In the genomic region with DNA sequence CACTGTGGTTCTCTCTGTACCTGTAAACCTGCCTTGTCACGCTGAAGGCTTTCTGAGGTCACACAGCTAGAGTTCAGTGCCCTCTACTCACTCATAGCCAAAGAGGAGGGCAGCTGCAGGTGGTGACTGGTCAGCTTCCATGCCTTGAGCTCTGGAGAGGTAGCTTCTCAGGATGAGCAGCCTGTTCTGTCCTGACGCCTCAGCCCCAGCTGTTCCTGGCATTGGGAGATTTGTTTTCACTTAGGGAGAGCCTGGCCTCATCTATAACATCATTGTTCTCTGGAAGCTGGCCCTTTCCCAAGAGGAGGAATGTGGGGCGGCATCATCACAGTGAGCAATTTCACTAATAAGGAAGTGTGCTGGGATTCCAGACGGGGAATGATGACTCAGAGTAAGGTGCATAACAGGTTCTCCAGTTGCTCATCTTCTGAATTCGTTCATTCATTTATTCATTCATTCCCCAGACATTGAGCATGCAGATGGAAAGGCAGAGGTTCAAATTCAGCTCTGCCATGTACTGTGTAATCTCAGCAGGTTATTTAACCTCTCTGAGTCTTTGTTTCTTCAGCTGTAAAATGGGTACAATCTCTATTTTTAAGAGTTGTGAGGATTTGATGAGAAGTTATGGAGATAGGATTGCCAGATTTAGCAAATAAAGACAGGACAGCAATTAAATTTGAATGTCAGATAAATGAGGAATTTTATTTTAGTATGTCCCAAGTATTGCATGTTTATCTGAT, we compare ENCODE assay signal across 11 cellular contexts.
DNase-seq lines count a peak whose midpoint lies in the region; ATAC-seq and FAIRE-seq lines count a peak whose summit lies in the region.
"Had no signal": no experiment of that assay in that cellular context is flagged by ENCODE, and none has a peak within 500 bp of the region (broad histone marks: within the 10 kb centered on the region; RNA-seq: fewer than 3 reads in every experiment).

No MANE protein-coding gene starts in this region.

- in situ Hi-C loops in ACHN (cut with HindIII; ENCODE audit: low pct_ligation_motif_present, low pct_unique_long_range_greater_than_20kb, low sequenced_read_pairs): no loop called here

- H3K36me3 Mint-ChIP-seq in activated T-helper 17 cell treated with anti-CD3 and anti-CD28 coated beads, Interleukin-2, amount 50 U/mL, for 72 hours (ENCODE audit: low read depth): no peaks in the 10 kb centered on the region

- FAIRE-seq in HTR-8/SVneo (lab: Jason Lieb, UNC): peak; percentile 16

- H3K27ac Mint-ChIP-seq in activated T-helper 17 cell treated with anti-CD3 and anti-CD28 coated beads, Interleukin-2, amount 50 U/mL, for 72 hours: peak overlapping the region; percentile 5
- H3K27ac Mint-ChIP-seq: CD4-positive, alpha-beta T cell had no signal

- no peak overlapping the region for H3K4me3 Mint-ChIP-seq in activated T-helper 17 cell treated with anti-CD3 and anti-CD28 coated beads, Interleukin-2, amount 50 U/mL, for 72 hours
- H3K4me3 Mint-ChIP-seq: CD4-positive, alpha-beta T cell had no signal

- peaks cover 4% of the 10 kb centered on the region for H3K9me3 Mint-ChIP-seq in activated T-helper 17 cell treated with anti-CD3 and anti-CD28 coated beads, Interleukin-2, amount 50 U/mL, for 72 hours
- H3K9me3 Mint-ChIP-seq: CD4-positive, alpha-beta T cell had no signal

- H3K27me3 Mint-ChIP-seq in activated T-helper 17 cell treated with anti-CD3 and anti-CD28 coated beads, Interleukin-2, amount 50 U/mL, for 72 hours: no peaks in the 10 kb centered on the region
- H3K27me3 Mint-ChIP-seq: CD4-positive, alpha-beta T cell had no signal

- peaks cover 26% of the 10 kb centered on the region for H3K4me1 Mint-ChIP-seq in activated T-helper 17 cell treated with anti-CD3 and anti-CD28 coated beads, Interleukin-2, amount 50 U/mL, for 72 hours

- DNase-seq in ACHN (peak; percentile 79), HTR-8/SVneo (ENCODE audit: insufficient read length, low spot score) (peak; percentile 70), iris pigment epithelial cell (ENCODE audit: low read depth) (peak; percentile 75), OCI-M1 (lab: John Stamatoyannopoulos, UW) (no peak)
- DNase-seq: CD4-positive, alpha-beta T cell; heart right ventricle; stimulated activated CD4-positive, alpha-beta T cell treated with anti-CD3 and anti-CD28 coated beads, Interleukin-15, amount 100 ng/mL, for 24 hours had no signal

- ATAC-seq in activated T-helper 17 cell treated with anti-CD3 and anti-CD28 coated beads, Interleukin-2, amount 50 U/mL, for 72 hours (replicated peaks): no peak
- ATAC-seq in HG02973 (IDR thresholded peaks at IDR 0.05; ENCODE audit: unreplicated experiment) (no peak), HG02938 (IDR thresholded peaks at IDR 0.05; ENCODE audit: unreplicated experiment) (no peak), GM21576 (IDR thresholded peaks at IDR 0.05; ENCODE audit: unreplicated experiment) (no peak)
- ATAC-seq: heart right ventricle had no signal
